Comparison of ENCODE assay signal across 16 cellular contexts in genomic region chr16:9238346-9238745, GRCh38.
"Had no signal": no experiment of that assay in that cellular context is flagged by ENCODE, and none has a peak within 500 bp of the region (broad histone marks: within the 10 kb centered on the region; RNA-seq: fewer than 3 reads in every experiment).

No MANE protein-coding gene starts in this region.

- H3K4me3 Mint-ChIP-seq: mesothelial cell of epicardium, naive B cell had no signal

- H3K27ac Mint-ChIP-seq: mesothelial cell of epicardium, naive B cell had no signal

- H3K36me3 Mint-ChIP-seq: mesothelial cell of epicardium, naive B cell had no signal

- ATAC-seq: foreskin keratinocyte, gastroesophageal sphincter, heart right ventricle, left cardiac atrium, left lung, left ventricle myocardium superior, lower lobe of right lung, mucosa of descending colon had no signal

- DNase-seq: dermis blood vessel endothelial cell; effector CD4-positive, alpha-beta T cell; effector memory CD4-positive, alpha-beta T cell; foreskin keratinocyte; glutamatergic neuron; heart right ventricle; hippocampal formation; left cardiac atrium; left lung; left ventricle myocardium superior; lower lobe of right lung; mesenchymal stem cell; mucosa of descending colon; naive B cell had no signal

- H3K4me1 Mint-ChIP-seq: mesothelial cell of epicardium, naive B cell had no signal
